In the genomic region with DNA sequence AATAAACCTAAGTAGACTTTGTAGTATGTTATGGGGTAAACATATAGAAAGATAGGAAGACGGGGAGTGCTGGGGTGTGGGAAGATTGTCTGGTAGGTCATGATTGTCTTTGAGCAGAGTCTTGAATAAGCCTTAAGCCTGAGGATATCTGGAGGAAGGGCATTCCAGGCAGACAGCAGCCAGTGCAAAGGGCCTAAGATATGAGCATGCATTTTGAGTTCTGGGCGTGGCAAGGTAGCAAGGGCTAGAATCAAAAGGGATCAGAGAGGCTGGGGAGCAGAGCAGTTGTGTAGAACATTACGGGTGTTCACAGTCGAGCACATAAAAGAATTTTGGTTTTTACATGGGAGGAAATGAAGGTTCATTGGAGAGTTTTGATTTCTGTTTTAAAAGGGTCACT, we compare ENCODE assay signal across 31 cellular contexts.
"Had no signal": no experiment of that assay in that cellular context is flagged by ENCODE, and none has a peak within 500 bp of the region (broad histone marks: within the 10 kb centered on the region; RNA-seq: fewer than 3 reads in every experiment).

No MANE protein-coding gene starts in this region.

- H3K4me3 ChIP-seq: adrenal gland, ascending aorta, esophagus muscularis mucosa, sigmoid colon, thoracic aorta, vagina had no signal

- H3K27me3 ChIP-seq: adrenal gland, ascending aorta, brain microvascular endothelial cell, esophagus muscularis mucosa, sigmoid colon, vagina had no signal

- H3K9me3 ChIP-seq: adrenal gland, ascending aorta, esophagus muscularis mucosa, sigmoid colon, thoracic aorta, vagina had no signal

- DNase-seq: activated CD4-positive, alpha-beta T cell treated with anti-CD3 and anti-CD28 coated beads, Interleukin-2, amount 10 ng/mL, durations not matched to agents 7 days and 5 days; activated CD4-positive, CD25-positive, alpha-beta regulatory T cell treated with anti-CD3 and anti-CD28 coated beads, Interleukin-2, amount 50 U/mL, for 72 hours; activated CD8-positive, alpha-beta memory T cell treated with anti-CD3 and anti-CD28 coated beads, Interleukin-2, amount 10 ng/mL, durations not matched to agents 7 days and 5 days; activated CD8-positive, alpha-beta T cell treated with anti-CD3 and anti-CD28 coated beads for 36 hours; activated gamma-delta T cell treated with Interleukin-2 at 50 U/mL for 16 hours; activated T-cell treated with anti-CD3 and anti-CD28 coated beads for 4 hours; adrenal gland; brain microvascular endothelial cell; caudate nucleus; effector memory CD4-positive, alpha-beta T cell; glutamatergic neuron; hippocampal formation; left ventricle myocardium superior; occipital lobe; retina; sigmoid colon; stimulated activated CD4-positive, alpha-beta T cell treated with anti-CD3 and anti-CD28 coated beads, Interleukin-2, amount 100 ng/mL, for 48 hours; stimulated activated CD8-positive, alpha-beta memory T cell treated with anti-CD3 and anti-CD28 coated beads, Interleukin-4, amount 100 ng/mL, for 48 hours; stimulated activated naive CD4-positive, alpha-beta T cell treated with Interleukin-2 at 50 U/mL for 16 hours; WERI-Rb-1 had no signal

- FAIRE-seq: endothelial cell of umbilical vein, frontal cortex, TTC549 had no signal

- H3K36me3 Mint-ChIP-seq: activated naive CD8-positive, alpha-beta T cell; type B pancreatic cell had no signal

- H3K27ac Mint-ChIP-seq: activated CD4-positive, alpha-beta T cell treated with anti-CD3 and anti-CD28 coated beads, Interleukin-2, amount 10 ng/mL, durations not matched to agents 7 days and 5 days; activated CD8-positive, alpha-beta memory T cell treated with anti-CD3 and anti-CD28 coated beads, Interleukin-2, amount 10 ng/mL, durations not matched to agents 7 days and 5 days; activated CD8-positive, alpha-beta T cell treated with anti-CD3 and anti-CD28 coated beads for 36 hours; activated naive CD8-positive, alpha-beta T cell; progenitor cell of endocrine pancreas; type B pancreatic cell had no signal

- H3K9me3 Mint-ChIP-seq: activated CD4-positive, alpha-beta T cell treated with anti-CD3 and anti-CD28 coated beads, Interleukin-2, amount 10 ng/mL, durations not matched to agents 7 days and 5 days; activated CD8-positive, alpha-beta T cell treated with anti-CD3 and anti-CD28 coated beads for 36 hours; neural crest cell; type B pancreatic cell had no signal

- H3K36me3 ChIP-seq: adrenal gland, brain microvascular endothelial cell, esophagus muscularis mucosa, sigmoid colon, thoracic aorta, vagina, WERI-Rb-1 had no signal

- H3K4me3 Mint-ChIP-seq: activated CD4-positive, alpha-beta T cell treated with anti-CD3 and anti-CD28 coated beads, Interleukin-2, amount 10 ng/mL, durations not matched to agents 7 days and 5 days; activated CD8-positive, alpha-beta memory T cell treated with anti-CD3 and anti-CD28 coated beads, Interleukin-2, amount 10 ng/mL, durations not matched to agents 7 days and 5 days; activated CD8-positive, alpha-beta T cell treated with anti-CD3 and anti-CD28 coated beads for 36 hours; activated naive CD8-positive, alpha-beta T cell; neural crest cell; type B pancreatic cell had no signal

- H3K27ac ChIP-seq: adrenal gland, ascending aorta, brain microvascular endothelial cell, esophagus muscularis mucosa, sigmoid colon, thoracic aorta, vagina, WERI-Rb-1 had no signal

- ATAC-seq: activated CD8-positive, alpha-beta memory T cell treated with anti-CD3 and anti-CD28 coated beads, Interleukin-2, amount 10 ng/mL, durations not matched to agents 7 days and 5 days; activated CD8-positive, alpha-beta T cell treated with anti-CD3 and anti-CD28 coated beads for 36 hours; left ventricle myocardium superior had no signal

- H3K27me3 Mint-ChIP-seq: activated CD4-positive, alpha-beta T cell treated with anti-CD3 and anti-CD28 coated beads, Interleukin-2, amount 10 ng/mL, durations not matched to agents 7 days and 5 days; activated CD8-positive, alpha-beta memory T cell treated with anti-CD3 and anti-CD28 coated beads, Interleukin-2, amount 10 ng/mL, durations not matched to agents 7 days and 5 days; activated CD8-positive, alpha-beta T cell treated with anti-CD3 and anti-CD28 coated beads for 36 hours; activated naive CD8-positive, alpha-beta T cell; progenitor cell of endocrine pancreas; type B pancreatic cell had no signal
